In the genomic region with DNA sequence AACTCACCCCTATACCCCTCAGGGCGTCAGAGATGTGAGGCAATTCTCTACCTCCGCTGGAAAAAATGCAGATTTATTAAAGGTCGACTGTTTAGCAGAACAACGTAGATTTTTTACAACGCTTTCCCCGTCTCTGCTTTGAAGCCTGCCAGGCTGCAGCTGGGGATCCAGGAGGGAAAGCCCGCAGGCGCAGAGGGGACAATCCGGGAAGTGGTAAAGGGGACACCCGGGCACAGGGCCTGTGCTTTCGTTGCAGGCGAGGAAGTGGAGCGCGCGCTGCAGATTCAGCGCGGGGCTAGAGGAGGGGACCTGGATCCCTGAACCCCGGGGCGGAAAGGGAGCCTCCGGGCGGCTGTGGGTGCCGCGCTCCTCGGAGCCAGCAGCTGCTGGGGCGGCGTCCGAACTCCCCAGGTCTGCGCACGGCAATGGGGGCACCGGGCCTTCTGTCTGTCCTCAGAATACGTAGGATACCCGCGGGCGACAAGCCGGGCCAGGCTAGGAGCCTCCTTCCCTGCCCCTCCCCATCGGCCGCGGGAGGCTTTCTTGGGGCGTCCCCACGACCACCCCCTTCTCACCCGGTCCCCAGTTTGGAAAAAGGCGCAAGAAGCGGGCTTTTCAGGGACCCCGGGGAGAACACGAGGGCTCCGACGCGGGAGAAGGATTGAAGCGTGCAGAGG, we compare ENCODE assay signal across 13 cellular contexts. TPM values are rescaled to one million over a fixed set of nuclear protein-coding genes. Genes with fewer than 3 reads are reported as not detected.
DNase-seq lines count a peak whose midpoint lies in the region; ATAC-seq and TF ChIP-seq lines count a peak whose summit lies in the region.
"Had no signal": no experiment of that assay in that cellular context is flagged by ENCODE, and none has a peak within 500 bp of the region (broad histone marks: within the 10 kb centered on the region; RNA-seq: fewer than 3 reads in every experiment).

No MANE protein-coding gene starts in this region.

- no peak overlapping the region for H2BK12ac ChIP-seq in mesenchymal stem cell (ENCODE audit: low read length in 2 of 2)

- peaks cover 54% of the 10 kb centered on the region for H3K4me1 Mint-ChIP-seq in activated naive CD8-positive, alpha-beta T cell (ENCODE audit: low read depth)
- peaks cover 46% of the 10 kb centered on the region for H3K4me1 Mint-ChIP-seq in activated naive CD8-positive, alpha-beta T cell treated with anti-CD3 and anti-CD28 coated beads for 36 hours
- H3K4me1 Mint-ChIP-seq in activated naive CD8-positive, alpha-beta T cell treated with anti-CD3 and anti-CD28 coated beads, Interleukin-2, amount 50 U/mL, for 24 hours = peaks cover 50% of the 10 kb centered on the region
- H3K4me1 Mint-ChIP-seq in T-cell = peaks cover 44 to 53% (median 51%) of the 10 kb centered on the region in 3 donors

- peak overlapping the region; percentile 19 for H3K27ac ChIP-seq in mesenchymal stem cell (ENCODE audit: low read length, poor library complexity, severe bottlenecking)
- no peak overlapping the region for H3K27ac ChIP-seq in upper lobe of left lung

- no peak overlapping the region for H3K4ac ChIP-seq in mesenchymal stem cell (ENCODE audit: low read depth in 1 of 2, low read length in 2 of 2)

- peak overlapping the region; percentile 19 for H2BK5ac ChIP-seq in mesenchymal stem cell (ENCODE audit: low read depth, low read length, poor library complexity, severe bottlenecking)

- no peak overlapping the region for H3K14ac ChIP-seq in mesenchymal stem cell (ENCODE audit: low read length in 2 of 2)

- H3K27me3 Mint-ChIP-seq in activated naive CD8-positive, alpha-beta T cell = peaks cover 40% of the 10 kb centered on the region
- H3K27me3 Mint-ChIP-seq in activated naive CD8-positive, alpha-beta T cell treated with anti-CD3 and anti-CD28 coated beads for 36 hours = peaks cover 92% of the 10 kb centered on the region
- peaks cover 81% of the 10 kb centered on the region for H3K27me3 Mint-ChIP-seq in activated naive CD8-positive, alpha-beta T cell treated with anti-CD3 and anti-CD28 coated beads, Interleukin-2, amount 50 U/mL, for 24 hours
- peaks cover 67 to 77% of the 10 kb centered on the region in 2 donors for H3K27me3 Mint-ChIP-seq in T-cell

- WGBS in mesenchymal stem cell = 3% methylated on average over 46 of the region's 49 CpGs
- WGBS in upper lobe of left lung, 2 donors = 5 to 6% methylated on average over 27 to 39 of the region's 49 CpGs

- H2BK120ac ChIP-seq in mesenchymal stem cell (ENCODE audit: low read depth, low read length) = no peak overlapping the region

- H2AK5ac ChIP-seq in mesenchymal stem cell (ENCODE audit: low read length, severe bottlenecking) = no peak overlapping the region

- H3K23ac ChIP-seq in mesenchymal stem cell (ENCODE audit: low read length in 2 of 2) = peak overlapping the region in 1 of 2 experiments; percentile 52

- H2AFZ ChIP-seq in mesenchymal stem cell (ENCODE audit: low read depth, low read length) = no peak overlapping the region

- peaks cover 2% of the 10 kb centered on the region for H3K79me1 ChIP-seq in mesenchymal stem cell (replicated peaks; ENCODE audit: low read length, poor library complexity, severe bottlenecking)

- no peak overlapping the region for H4K91ac ChIP-seq in mesenchymal stem cell (ENCODE audit: low read length)

- peak overlapping the region; percentile 22 for H3K27ac Mint-ChIP-seq in activated naive CD8-positive, alpha-beta T cell
- no peak overlapping the region for H3K27ac Mint-ChIP-seq in activated naive CD8-positive, alpha-beta T cell treated with anti-CD3 and anti-CD28 coated beads for 36 hours
- no peak overlapping the region for H3K27ac Mint-ChIP-seq in activated naive CD8-positive, alpha-beta T cell treated with anti-CD3 and anti-CD28 coated beads, Interleukin-2, amount 50 U/mL, for 24 hours
- no peak overlapping the region for H3K27ac Mint-ChIP-seq in T-cell
- H3K27ac Mint-ChIP-seq: activated naive CD8-positive, alpha-beta T cell treated with anti-CD3 and anti-CD28 coated beads, Interleukin-2, amount 10 ng/mL, durations not matched to agents 7 days and 5 days had no signal

- H3K4me3 ChIP-seq in mesenchymal stem cell (ENCODE audit: insufficient read depth in 1 of 2, low read depth in 1 of 2, low read length in 2 of 2) (peak overlapping the region in 1 of 2 experiments; percentile 29), upper lobe of left lung (no peak overlapping the region)
- H3K4me3 ChIP-seq: MG63 had no signal

- CTCF ChIA-PET in T-cell (lab: Charles Lee) = no interaction called here

- peak overlapping the region; percentile 44 for H3K4me2 ChIP-seq in mesenchymal stem cell (ENCODE audit: low read length, poor library complexity, severe bottlenecking)

- H4K8ac ChIP-seq in mesenchymal stem cell (ENCODE audit: low read length) = no peak overlapping the region

- no peaks in the 10 kb centered on the region for H3K36me3 Mint-ChIP-seq in activated naive CD8-positive, alpha-beta T cell
- H3K36me3 Mint-ChIP-seq in activated naive CD8-positive, alpha-beta T cell treated with anti-CD3 and anti-CD28 coated beads for 36 hours = no peaks in the 10 kb centered on the region
- H3K36me3 Mint-ChIP-seq in activated naive CD8-positive, alpha-beta T cell treated with anti-CD3 and anti-CD28 coated beads, Interleukin-2, amount 50 U/mL, for 24 hours (ENCODE audit: low read depth) = no peaks in the 10 kb centered on the region
- H3K36me3 Mint-ChIP-seq in T-cell = no peaks in the 10 kb centered on the region

- peaks cover 61% of the 10 kb centered on the region for H3K4me1 ChIP-seq in mesenchymal stem cell (ENCODE audit: control insufficient read depth, insufficient read depth, low read depth, low read length)
- H3K4me1 ChIP-seq in upper lobe of left lung = peaks cover 54 to 77% (median 58%) of the 10 kb centered on the region in 4 donors

- ATAC-seq in activated naive CD8-positive, alpha-beta T cell treated with anti-CD3 and anti-CD28 coated beads, Interleukin-2, amount 50 U/mL, for 24 hours = peak; percentile 54
- ATAC-seq in upper lobe of left lung (ENCODE audit: low FRiP score in 2 of 2) = no peak
- ATAC-seq in T-cell (replicated peaks in 1 of 4) = no peak
- no peak for ATAC-seq in GM18519 (IDR thresholded peaks at IDR 0.05; ENCODE audit: low FRiP score, unreplicated experiment)

- DNase-seq in activated naive CD8-positive, alpha-beta T cell treated with anti-CD3 and anti-CD28 coated beads for 36 hours = no peak
- no peak for DNase-seq in activated naive CD8-positive, alpha-beta T cell treated with anti-CD3 and anti-CD28 coated beads, Interleukin-2, amount 50 U/mL, for 24 hours
- DNase-seq in mesenchymal stem cell (no peak), upper lobe of left lung (peak; percentile 10 to 75), T-cell (no peak), NCI-H2196 treated with DMSO at 0.1 percent for 48 hours (lab: John Stamatoyannopoulos, UW; ENCODE audit: unreplicated experiment) (no peak)
- DNase-seq: activated CD4-positive, alpha-beta T cell treated with anti-CD3 and anti-CD28 coated beads, Interleukin-2, amount 10 ng/mL, durations not matched to agents 7 days and 5 days; activated naive CD8-positive, alpha-beta T cell treated with anti-CD3 and anti-CD28 coated beads, Interleukin-2, amount 10 ng/mL, durations not matched to agents 7 days and 5 days; MG63; stimulated activated CD4-positive, alpha-beta T cell treated with anti-CD3 and anti-CD28 coated beads, Interleukin-4, amount 100 ng/mL, for 24 hours; T-helper 1 cell had no signal

- no peak for TF ChIP-seq POLR2A in upper lobe of left lung (IDR thresholded peaks at IDR 0.05)

- TF ChIP-seq EP300 in upper lobe of left lung (IDR thresholded peaks at IDR 0.05) = no peak

- POLR2A ChIA-PET in T-cell (lab: Charles Lee) = no interaction called here

- no peaks in the 10 kb centered on the region for H3K9me3 Mint-ChIP-seq in activated naive CD8-positive, alpha-beta T cell (ENCODE audit: low read depth)
- no peaks in the 10 kb centered on the region for H3K9me3 Mint-ChIP-seq in activated naive CD8-positive, alpha-beta T cell treated with anti-CD3 and anti-CD28 coated beads for 36 hours
- H3K9me3 Mint-ChIP-seq in activated naive CD8-positive, alpha-beta T cell treated with anti-CD3 and anti-CD28 coated beads, Interleukin-2, amount 50 U/mL, for 24 hours = no peaks in the 10 kb centered on the region
- no peaks in the 10 kb centered on the region for H3K9me3 Mint-ChIP-seq in T-cell
- H3K9me3 Mint-ChIP-seq: activated CD4-positive, alpha-beta T cell treated with anti-CD3 and anti-CD28 coated beads, Interleukin-2, amount 10 ng/mL, durations not matched to agents 7 days and 5 days; activated naive CD8-positive, alpha-beta T cell treated with anti-CD3 and anti-CD28 coated beads, Interleukin-2, amount 10 ng/mL, durations not matched to agents 7 days and 5 days had no signal

- no peak overlapping the region for H3K9ac ChIP-seq in mesenchymal stem cell (ENCODE audit: low read length)

- H3K27me3 ChIP-seq in mesenchymal stem cell (ENCODE audit: control insufficient read depth in 1 of 2, insufficient read depth in 1 of 2, low read length in 2 of 2) = peaks cover 92 to 97% of the 10 kb centered on the region in 2 experiments
- H3K27me3 ChIP-seq in upper lobe of left lung = peaks cover 3 to 99% (median 62%) of the 10 kb centered on the region in 4 donors
- H3K27me3 ChIP-seq: MG63 had no signal

- H3K9me3 ChIP-seq in mesenchymal stem cell (ENCODE audit: control insufficient read depth, low read length) (no peaks in the 10 kb centered on the region), upper lobe of left lung (no peaks in the 10 kb centered on the region)
- H3K9me3 ChIP-seq: MG63 had no signal

- no peak overlapping the region for H3K18ac ChIP-seq in mesenchymal stem cell (ENCODE audit: low read depth in 1 of 2, low read length in 2 of 2)

- H3K4me3 Mint-ChIP-seq in activated naive CD8-positive, alpha-beta T cell = no peak overlapping the region
- H3K4me3 Mint-ChIP-seq in activated naive CD8-positive, alpha-beta T cell treated with anti-CD3 and anti-CD28 coated beads for 36 hours = no peak overlapping the region
- H3K4me3 Mint-ChIP-seq in activated naive CD8-positive, alpha-beta T cell treated with anti-CD3 and anti-CD28 coated beads, Interleukin-2, amount 50 U/mL, for 24 hours = no peak overlapping the region
- peak overlapping the region in 1 of 3 donors; percentile 77 for H3K4me3 Mint-ChIP-seq in T-cell
- H3K4me3 Mint-ChIP-seq: activated CD4-positive, alpha-beta T cell treated with anti-CD3 and anti-CD28 coated beads, Interleukin-2, amount 10 ng/mL, durations not matched to agents 7 days and 5 days; activated naive CD8-positive, alpha-beta T cell treated with anti-CD3 and anti-CD28 coated beads, Interleukin-2, amount 10 ng/mL, durations not matched to agents 7 days and 5 days had no signal

- H3K36me3 ChIP-seq in mesenchymal stem cell (ENCODE audit: control insufficient read depth in 1 of 2, insufficient read depth in 2 of 2, low read depth in 1 of 2, low read length in 2 of 2) (no peaks in the 10 kb centered on the region), upper lobe of left lung (no peaks in the 10 kb centered on the region)

- no peak for TF ChIP-seq CTCF in upper lobe of left lung (IDR thresholded peaks at IDR 0.05)

- H2BK15ac ChIP-seq in mesenchymal stem cell (ENCODE audit: low read depth, poor library complexity, severe bottlenecking) = no peak overlapping the region

RNA-seq across cellular contexts. Expression of gene SIM2, which starts 5.5 kb away (rescaled TPM):
- total RNA-seq in activated naive CD8-positive, alpha-beta T cell treated with anti-CD3 and anti-CD28 coated beads for 36 hours = not detected
- 0.10 TPM for polyA plus RNA-seq in mesenchymal stem cell (2013, experiment 1 of 2)
- polyA plus RNA-seq in mesenchymal stem cell (2013, experiment 2 of 2) = 0.10 TPM
- total RNA-seq in upper lobe of left lung (1 to 10 TPM in 1 of 6 donors, under 1 TPM in 3, not detected in 2; 0.10 to 1.6 (median 0.50) TPM), T-cell (under 1 TPM in 3 of 5 donors, not detected in 2; 0.10 to 0.16 (median 0.12) TPM)
- total RNA-seq: activated naive CD8-positive, alpha-beta T cell treated with anti-CD3 and anti-CD28 coated beads, Interleukin-2, amount 10 ng/mL, durations not matched to agents 7 days and 5 days had no signal

Comparison
In these comparisons a context has a peak if more than half of its experiments do, and no peak if none do; other contexts are left out.
1. DNase-seq: peak in upper lobe of left lung (2 of 2); none in activated naive CD8-positive, alpha-beta T cell treated with anti-CD3 and anti-CD28 coated beads for 36 hours (single experiment), activated naive CD8-positive, alpha-beta T cell treated with anti-CD3 and anti-CD28 coated beads, Interleukin-2, amount 50 U/mL, for 24 hours (single experiment), mesenchymal stem cell (single experiment), T-cell (0 of 34) and NCI-H2196 treated with DMSO at 0.1 percent for 48 hours (single experiment).